Comparison of ENCODE assay signal across 10 cellular contexts in the genomic region with DNA sequence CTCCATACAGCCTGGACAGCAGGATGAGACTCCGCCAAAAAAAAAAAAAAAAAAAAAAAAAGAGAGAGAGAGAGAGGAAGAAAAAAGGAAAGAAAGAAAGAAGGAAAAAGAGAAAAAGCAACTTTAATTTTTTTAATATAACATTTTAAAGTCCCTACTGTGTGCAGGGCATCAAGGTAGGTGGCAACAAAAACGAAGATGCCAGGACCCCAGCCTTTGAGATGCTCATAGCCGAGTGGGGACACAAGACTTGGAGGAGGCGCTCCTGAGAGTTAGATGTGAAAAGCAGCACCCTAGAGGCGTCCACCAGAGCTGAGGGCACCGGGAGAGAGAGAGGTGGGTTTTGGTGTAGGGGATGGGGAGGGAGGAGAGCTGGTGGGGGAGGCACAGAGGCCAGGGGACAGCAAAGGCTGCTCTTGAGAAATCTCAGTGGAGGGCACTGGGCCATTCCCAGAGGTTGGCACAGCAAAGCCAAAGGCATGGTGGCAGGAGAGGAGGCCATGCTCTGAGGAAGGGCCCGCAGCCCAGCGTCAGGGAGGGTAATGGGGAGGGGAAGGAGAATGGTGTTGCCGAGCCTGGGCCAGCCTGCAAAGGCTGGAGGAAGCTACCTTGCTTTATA.
DNase-seq lines count a peak whose midpoint lies in the region; ATAC-seq and TF ChIP-seq lines count a peak whose summit lies in the region.
"Had no signal": no experiment of that assay in that cellular context is flagged by ENCODE, and none has a peak within 500 bp of the region (broad histone marks: within the 10 kb centered on the region; RNA-seq: fewer than 3 reads in every experiment).

No MANE protein-coding gene starts in this region.

- H3K27ac Mint-ChIP-seq in CD4-positive, alpha-beta memory T cell, result peak overlapping the region; percentile 89 to 100 (median 93)

- no peak overlapping the region for H3K9ac ChIP-seq in SK-N-MC (ENCODE audit: insufficient read length)

- peaks cover 20 to 66% (median 39%) of the 10 kb centered on the region in 4 donors for H3K4me1 Mint-ChIP-seq in CD4-positive, alpha-beta memory T cell

- TF ChIP-seq CTCF in esophagus squamous epithelium (IDR thresholded peaks at IDR 0.05) (no peak), psoas muscle (IDR thresholded peaks at IDR 0.05) (no peak)

- peaks cover 0 to 3% of the 10 kb centered on the region in 2 donors for H3K27me3 Mint-ChIP-seq in CD4-positive, alpha-beta memory T cell

- no peak for TF ChIP-seq POLR2A in esophagus squamous epithelium (IDR thresholded peaks at IDR 0.05)

- H3K36me3 ChIP-seq in CD4-positive, alpha-beta memory T cell (ENCODE audit: insufficient read depth, low read length), result no peaks in the 10 kb centered on the region
- H3K36me3 ChIP-seq in SK-N-MC (ENCODE audit: insufficient read depth, low read length) (no peaks in the 10 kb centered on the region), esophagus squamous epithelium (no peaks in the 10 kb centered on the region), psoas muscle (ENCODE audit: insufficient read depth in 1 of 2, low read depth in 1 of 2) (no peaks in the 10 kb centered on the region)

- H3K9me3 Mint-ChIP-seq in CD4-positive, alpha-beta memory T cell, result peaks cover 0 to 2% (median 0%) of the 10 kb centered on the region in 8 donors

- CTCF ChIA-PET in CD4-positive, alpha-beta memory T cell (lab: Charles Lee; ENCODE audit: partially characterized antibody), result interaction anchor here (1.3 kb wide), 2 partner anchors 21 to 25 kb away, joined by 3 read pairs; no protein-coding TSS in a partner anchor

- intact Hi-C loops in CD4-positive, alpha-beta memory T cell (cut with micrococcal nuclease), result no loop called here
- intact Hi-C loops in esophagus squamous epithelium (cut with DNase I), result loop anchor here (10.0 kb wide), 1 partner anchor 340 kb away; no protein-coding TSS in a partner anchor
- intact Hi-C loops in psoas muscle (cut with DNase I), result no loop called here

- peaks cover 0 to 7% of the 10 kb centered on the region in 2 donors for H3K36me3 Mint-ChIP-seq in CD4-positive, alpha-beta memory T cell

- H3K4me3 Mint-ChIP-seq in CD4-positive, alpha-beta memory T cell, result peak overlapping the region in 4 of 8 donors; percentile 17 to 62 (median 46)

- ATAC-seq in psoas muscle (no peak), HG02938 (IDR thresholded peaks at IDR 0.05; ENCODE audit: unreplicated experiment) (no peak), HG02623 (IDR thresholded peaks at IDR 0.05; ENCODE audit: unreplicated experiment) (no peak)

- POLR2A ChIA-PET in CD4-positive, alpha-beta memory T cell (lab: Charles Lee; ENCODE audit: partially characterized antibody), result interaction anchor here (0.7 to 5.8 kb wide), 8 partner anchors 10 to 307 kb away, joined by 3 to 85 read pairs (median 5); a partner anchor contains a TSS

- WGBS in esophagus squamous epithelium, 2 donors, result 75 to 80% methylated on average over 7 to 9 of the region's 9 CpGs
- 74 to 88% (median 77%) methylated on average over 9 of the region's 9 CpGs for WGBS in psoas muscle, 3 donors

- H3K4me3 ChIP-seq in CD4-positive, alpha-beta memory T cell (ENCODE audit: low read length in 2 of 2), result no peak overlapping the region
- H3K4me3 ChIP-seq in SK-N-MC (no peak overlapping the region), esophagus squamous epithelium (no peak overlapping the region), psoas muscle (no peak overlapping the region)

- no peaks in the 10 kb centered on the region for H3K9me3 ChIP-seq in CD4-positive, alpha-beta memory T cell (ENCODE audit: control insufficient read depth in 1 of 2, low read length in 2 of 2)
- no peaks in the 10 kb centered on the region for H3K9me3 ChIP-seq in SK-N-MC (ENCODE audit: low read depth, low read length)
- no peaks in the 10 kb centered on the region for H3K9me3 ChIP-seq in esophagus squamous epithelium
- H3K9me3 ChIP-seq in psoas muscle, result no peaks in the 10 kb centered on the region

- peak overlapping the region; percentile 91 for H3K27ac ChIP-seq in CD4-positive, alpha-beta memory T cell (ENCODE audit: low read depth, low read length)
- H3K27ac ChIP-seq in SK-N-MC, result peak overlapping the region; percentile 100
- H3K27ac ChIP-seq in esophagus squamous epithelium, result peak overlapping the region; percentile 97 to 100 (median 98)
- peak overlapping the region; percentile 41 for H3K27ac ChIP-seq in psoas muscle

- peaks cover 51% of the 10 kb centered on the region for H3K4me1 ChIP-seq in CD4-positive, alpha-beta memory T cell (ENCODE audit: insufficient read depth, low read length)
- H3K4me1 ChIP-seq in esophagus squamous epithelium, result peaks cover 69 to 98% (median 73%) of the 10 kb centered on the region in 3 donors
- H3K4me1 ChIP-seq in psoas muscle, result peaks cover 32% of the 10 kb centered on the region

- no peaks in the 10 kb centered on the region for H3K27me3 ChIP-seq in CD4-positive, alpha-beta memory T cell (ENCODE audit: insufficient read depth, low read length)
- H3K27me3 ChIP-seq in esophagus squamous epithelium, result no peaks in the 10 kb centered on the region
- H3K27me3 ChIP-seq in psoas muscle (ENCODE audit: insufficient read depth in 3 of 3, low read length in 2 of 3), result no peaks in the 10 kb centered on the region

- DNase-seq in CD4-positive, alpha-beta memory T cell, result no peak
- no peak for DNase-seq in SK-N-MC (ENCODE audit: low read depth, low spot score)
- no peak for DNase-seq in esophagus squamous epithelium (lab: John Stamatoyannopoulos, UW)
- no peak for DNase-seq in psoas muscle
- DNase-seq in SIG-M5 (lab: John Stamatoyannopoulos, UW), result no peak
- DNase-seq in NCI-H2029 treated with DMSO at 0.1 percent for 48 hours (lab: John Stamatoyannopoulos, UW), result no peak
- DNase-seq: Karpas-422; NK-92 treated with Interleukin-12 subunit alpha and Interleukin-12 subunit beta, amount 100 ng/mL, for 24 hours had no signal

Comparison
In these comparisons a context has a peak if more than half of its experiments do, and no peak if none do; other contexts are left out.
1. H3K27ac ChIP-seq: peak in every context shown above with its lines; median percentile 100 in SK-N-MC; 98 in esophagus squamous epithelium; 91 in CD4-positive, alpha-beta memory T cell; 41 in psoas muscle.